18 cellular contexts compared by ENCODE assay signal in genomic region chr7:16587129-16587528, GRCh38.
"Had no signal": no experiment of that assay in that cellular context is flagged by ENCODE, and none has a peak within 500 bp of the region (broad histone marks: within the 10 kb centered on the region; RNA-seq: fewer than 3 reads in every experiment).

No MANE protein-coding gene starts in this region.

- H3K27ac ChIP-seq: epithelial cell of prostate, esophagus muscularis mucosa, gastrocnemius medialis, left lung, lower lobe of right lung, sigmoid colon, skin epidermis had no signal

- H3K9me3 ChIP-seq: esophagus muscularis mucosa, gastrocnemius medialis, left lung, lower lobe of right lung, sigmoid colon had no signal

- H3K27ac Mint-ChIP-seq: effector memory CD8-positive, alpha-beta T cell; memory B cell; mesothelial cell of epicardium; natural killer cell; stimulated activated naive B cell treated with anti-CD40 and anti-IgM and Interleukin-4, amounts not matched to agents 10 μg/mL and 1 μg/mL and 100 μg/mL, for 72 hours; stimulated activated naive CD8-positive, alpha-beta T cell treated with anti-CD3 and anti-CD28 coated beads, Interleukin-15, amount 100 ng/mL, for 72 hours had no signal

- H3K36me3 Mint-ChIP-seq: memory B cell; natural killer cell; stimulated activated naive B cell treated with anti-CD40 and anti-IgM and Interleukin-4, amounts not matched to agents 10 μg/mL and 1 μg/mL and 100 μg/mL, for 72 hours had no signal

- H3K4me1 ChIP-seq: esophagus muscularis mucosa, left lung, lower lobe of right lung, sigmoid colon had no signal

- H3K4me3 ChIP-seq: left lung, lower lobe of right lung, skin epidermis had no signal

- H3K4me1 Mint-ChIP-seq: natural killer cell; neural crest cell; stimulated activated naive CD8-positive, alpha-beta T cell treated with anti-CD3 and anti-CD28 coated beads, Interleukin-15, amount 100 ng/mL, for 72 hours had no signal

- DNase-seq: effector memory CD8-positive, alpha-beta T cell; gastrocnemius medialis; lower lobe of right lung; natural killer cell; sigmoid colon; stimulated activated CD4-positive, alpha-beta T cell treated with anti-CD3 and anti-CD28 coated beads, Interleukin-2, amount 100 ng/mL, for 24 hours; stimulated activated CD4-positive, alpha-beta T cell treated with anti-CD3 and anti-CD28 coated beads, Interleukin-4, amount 100 ng/mL, for 4 hours; stimulated activated naive B cell treated with anti-CD40 and anti-IgM and Interleukin-4, amounts not matched to agents 10 μg/mL and 1 μg/mL and 100 μg/mL, for 72 hours; stimulated activated naive CD8-positive, alpha-beta T cell treated with anti-CD3 and anti-CD28 coated beads, Interleukin-15, amount 100 ng/mL, for 72 hours; trophoblast cell had no signal

- H3K9me3 Mint-ChIP-seq: effector memory CD8-positive, alpha-beta T cell; memory B cell; natural killer cell; neural crest cell; stimulated activated naive B cell treated with anti-CD40 and anti-IgM and Interleukin-4, amounts not matched to agents 10 μg/mL and 1 μg/mL and 100 μg/mL, for 72 hours had no signal

- H3K27me3 ChIP-seq: esophagus muscularis mucosa, gastrocnemius medialis, heart right ventricle, left lung, sigmoid colon had no signal

- H3K4me3 Mint-ChIP-seq: effector memory CD8-positive, alpha-beta T cell; mesothelial cell of epicardium; natural killer cell; neural crest cell had no signal

- ATAC-seq: effector memory CD8-positive, alpha-beta T cell; gastrocnemius medialis had no signal

- H3K36me3 ChIP-seq: esophagus muscularis mucosa, gastrocnemius medialis, heart right ventricle, left lung, lower lobe of right lung, sigmoid colon had no signal
